Comparison of ENCODE assay signal across 8 cellular contexts in genomic region chr13:20495087-20496023, GRCh38. TPM values are rescaled to one million over a fixed set of nuclear protein-coding genes. Genes with fewer than 3 reads are reported as not detected.
DNase-seq lines count a peak whose midpoint lies in the region; ATAC-seq and TF ChIP-seq lines count a peak whose summit lies in the region.

No MANE protein-coding gene starts in this region.

- no peaks in the 10 kb centered on the region for H3K79me2 ChIP-seq in Loucy (ENCODE audit: insufficient read depth, low read length)

- peaks cover 9% of the 10 kb centered on the region for H3K4me1 ChIP-seq in Loucy (ENCODE audit: insufficient read depth, low read length, poor library complexity, severe bottlenecking)

- no peaks in the 10 kb centered on the region for H3K27me3 ChIP-seq in Loucy (ENCODE audit: insufficient read depth, low read length, poor library complexity, severe bottlenecking)

- TF ChIP-seq CTCF in GM12873 (IDR thresholded peaks at IDR 0.05; ENCODE audit: insufficient read depth, low read depth, low read length, missing control alignments) (peak; percentile 94), Loucy (conservative IDR thresholded peaks at IDR 0.05; ENCODE audit: low read length) (peak; percentile 97)

- peak; percentile 86 for ATAC-seq in left ventricle myocardium superior

- peak overlapping the region; percentile 84 for H3K27ac ChIP-seq in angular gyrus (ENCODE audit: low read depth, low read length)

- no peak overlapping the region for H3K4me3 ChIP-seq in Loucy (ENCODE audit: low read length, poor library complexity, severe bottlenecking)

- DNase-seq in A172 (ENCODE audit: low spot score) (peak; percentile 68), T follicular helper cell (ENCODE audit: low read depth) (peak; percentile 53), left ventricle myocardium superior (no peak), renal cortical epithelial cell (ENCODE audit: low read depth) (peak; percentile 75), NCI-H187 (lab: John Stamatoyannopoulos, UW) (no peak)

- no peaks in the 10 kb centered on the region for H4K20me1 ChIP-seq in Loucy (ENCODE audit: insufficient read depth, low read length, poor library complexity, severe bottlenecking)

- H3K9me3 ChIP-seq in Loucy (ENCODE audit: insufficient read depth, low read depth, low read length) = peaks cover 5% of the 10 kb centered on the region; the same call in 1 of the 2 replicates

- no peak overlapping the region for H3K4me2 ChIP-seq in Loucy (ENCODE audit: low read depth, low read length, poor library complexity, severe bottlenecking)

- H3F3A ChIP-seq in Loucy (ENCODE audit: low read depth) = no peaks in the 10 kb centered on the region

- no peaks in the 10 kb centered on the region for H3K9me2 ChIP-seq in Loucy (replicated peaks; ENCODE audit: low read depth, low read length)

- peak overlapping the region; percentile 9; the same call in 1 of the 2 replicates for H2AFZ ChIP-seq in Loucy (ENCODE audit: low read length)

- H3K36me3 ChIP-seq in Loucy (ENCODE audit: insufficient read depth, low read length) = no peaks in the 10 kb centered on the region

- H3K9ac ChIP-seq in Loucy (ENCODE audit: low read depth, low read length, poor library complexity, severe bottlenecking) = no peak overlapping the region

- intact Hi-C loops in left ventricle myocardium superior (cut with micrococcal nuclease) = loop anchor here (10.0 kb wide), 1 partner anchor 429 kb away; no protein-coding TSS in a partner anchor

RNA-seq across cellular contexts. Expression of gene CRYL1, which starts 30.3 kb away (rescaled TPM):
- 8.0 and 10.5 TPM in 2 replicates for total RNA-seq in A172 (2014; rRNA removed; shearing (Covaris generic))
- total RNA-seq in left ventricle myocardium superior (19.5 TPM), renal cortical epithelial cell (46.2 and 59.1 TPM in 2 replicates)

Comparison
In these comparisons a context has a peak if more than half of its experiments do, and no peak if none do; other contexts are left out.
1. DNase-seq: peak in A172 (single experiment), T follicular helper cell (single experiment) and renal cortical epithelial cell (single experiment); none in left ventricle myocardium superior (single experiment) and NCI-H187 (0 of 2).